In the genomic region with DNA sequence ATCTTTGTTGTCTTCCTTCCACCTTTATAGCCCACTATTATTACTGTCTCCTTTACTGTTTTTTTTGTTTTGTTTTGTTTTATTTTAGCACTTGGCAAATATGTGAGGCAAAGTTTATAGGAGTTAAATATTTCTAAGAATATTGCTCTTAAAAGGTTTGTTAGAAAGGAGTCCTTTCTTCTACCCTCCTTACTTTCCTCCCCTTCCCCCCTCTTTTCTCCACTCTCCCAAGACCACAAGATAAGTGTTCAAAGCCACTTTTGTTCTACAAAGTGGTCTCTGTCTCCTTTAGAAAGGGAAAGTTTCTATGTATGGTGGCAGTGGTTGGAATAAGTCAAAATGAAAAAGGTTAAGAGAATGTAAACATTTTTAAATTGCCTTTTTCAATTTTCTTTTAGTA, we compare ENCODE assay signal across 30 cellular contexts.
"Had no signal": no experiment of that assay in that cellular context is flagged by ENCODE, and none has a peak within 500 bp of the region (broad histone marks: within the 10 kb centered on the region; RNA-seq: fewer than 3 reads in every experiment).

No MANE protein-coding gene starts in this region.

- H3K4me3 Mint-ChIP-seq: activated naive CD4-positive, alpha-beta T cell treated with anti-CD3 and anti-CD28 coated beads for 36 hours; activated naive CD8-positive, alpha-beta T cell treated with anti-CD3 and anti-CD28 coated beads for 36 hours; immature natural killer cell; natural killer cell; stimulated activated memory B cell treated with anti-CD40 and anti-IgM and Interleukin-4, amounts not matched to agents 10 μg/mL and 1 μg/mL and 100 μg/mL, for 72 hours had no signal

- H3K9me3 ChIP-seq: adrenal gland, body of pancreas, psoas muscle, sigmoid colon, stomach, thyroid gland had no signal

- H3K4me3 ChIP-seq: adrenal gland, body of pancreas, coronary artery, dorsolateral prefrontal cortex, left ventricle myocardium inferior, lung, psoas muscle, sigmoid colon, smooth muscle cell, stomach, thyroid gland had no signal

- H3K4me2 ChIP-seq: smooth muscle cell had no signal

- H3K27me3 ChIP-seq: body of pancreas, sigmoid colon, stomach, thyroid gland had no signal

- H3K27ac ChIP-seq: adrenal gland, body of pancreas, coronary artery, dorsolateral prefrontal cortex, left ventricle myocardium inferior, psoas muscle, sigmoid colon, thyroid gland had no signal

- ATAC-seq: body of pancreas; natural killer cell; psoas muscle; stimulated activated memory B cell treated with anti-CD40 and anti-IgM and Interleukin-4, amounts not matched to agents 10 μg/mL and 1 μg/mL and 100 μg/mL, for 72 hours had no signal

- H3K4me1 Mint-ChIP-seq: activated naive CD8-positive, alpha-beta T cell treated with anti-CD3 and anti-CD28 coated beads for 36 hours; immature natural killer cell; natural killer cell; stimulated activated memory B cell treated with anti-CD40 and anti-IgM and Interleukin-4, amounts not matched to agents 10 μg/mL and 1 μg/mL and 100 μg/mL, for 72 hours had no signal

- H3K4me1 ChIP-seq: adrenal gland, left ventricle myocardium inferior, psoas muscle, sigmoid colon, thyroid gland had no signal

- H3K36me3 Mint-ChIP-seq: activated naive CD8-positive, alpha-beta T cell treated with anti-CD3 and anti-CD28 coated beads for 36 hours; immature natural killer cell; natural killer cell; stimulated activated memory B cell treated with anti-CD40 and anti-IgM and Interleukin-4, amounts not matched to agents 10 μg/mL and 1 μg/mL and 100 μg/mL, for 72 hours had no signal

- H3K9me3 Mint-ChIP-seq: activated naive CD4-positive, alpha-beta T cell treated with anti-CD3 and anti-CD28 coated beads for 36 hours; immature natural killer cell; natural killer cell; stimulated activated memory B cell treated with anti-CD40 and anti-IgM and Interleukin-4, amounts not matched to agents 10 μg/mL and 1 μg/mL and 100 μg/mL, for 72 hours had no signal

- H3K36me3 ChIP-seq: adrenal gland, left ventricle myocardium inferior, sigmoid colon, stomach, thyroid gland had no signal

- H3K27ac Mint-ChIP-seq: activated naive CD4-positive, alpha-beta T cell treated with anti-CD3 and anti-CD28 coated beads for 36 hours; activated naive CD8-positive, alpha-beta T cell treated with anti-CD3 and anti-CD28 coated beads for 36 hours; immature natural killer cell; natural killer cell; stimulated activated memory B cell treated with anti-CD40 and anti-IgM and Interleukin-4, amounts not matched to agents 10 μg/mL and 1 μg/mL and 100 μg/mL, for 72 hours had no signal

- DNase-seq: activated CD4-positive, alpha-beta T cell treated with anti-CD3 and anti-CD28 coated beads for 4 hours; activated CD4-positive, alpha-beta T cell treated with anti-CD3 and anti-CD28 coated beads, Interleukin-2, amount 50 U/mL, for 48 hours; activated CD8-positive, alpha-beta memory T cell treated with anti-CD3 and anti-CD28 coated beads for 24 hours; activated effector memory CD4-positive, alpha-beta T cell treated with anti-CD3 and anti-CD28 coated beads, Interleukin-2, amount 50 U/mL, for 16 hours; activated naive CD4-positive, alpha-beta T cell treated with anti-CD3 and anti-CD28 coated beads for 36 hours; activated naive CD8-positive, alpha-beta T cell treated with anti-CD3 and anti-CD28 coated beads for 36 hours; adrenal gland; aorta; body of pancreas; cerebellar nuclear complex; dorsolateral prefrontal cortex; effector memory CD4-positive, alpha-beta T cell; erythroblast; head of caudate nucleus; hypothalamus; immature natural killer cell; kidney glomerular epithelial cell; left ventricle myocardium inferior; natural killer cell; psoas muscle; sigmoid colon; stimulated activated CD4-positive, alpha-beta T cell treated with anti-CD3 and anti-CD28 coated beads, Interleukin-1b, Interleukin-23, amount 100 ng/mL, for 48 hours; stimulated activated CD4-positive, alpha-beta T cell treated with anti-CD3 and anti-CD28 coated beads, Interleukin-4, amount 100 ng/mL, for 4 hours; stimulated activated CD8-positive, alpha-beta memory T cell treated with anti-CD3 and anti-CD28 coated beads, Interleukin-4, amount 100 ng/mL, for 48 hours; stomach; thyroid gland had no signal
